Comparison of ENCODE assay signal across 21 cellular contexts in the genomic region with DNA sequence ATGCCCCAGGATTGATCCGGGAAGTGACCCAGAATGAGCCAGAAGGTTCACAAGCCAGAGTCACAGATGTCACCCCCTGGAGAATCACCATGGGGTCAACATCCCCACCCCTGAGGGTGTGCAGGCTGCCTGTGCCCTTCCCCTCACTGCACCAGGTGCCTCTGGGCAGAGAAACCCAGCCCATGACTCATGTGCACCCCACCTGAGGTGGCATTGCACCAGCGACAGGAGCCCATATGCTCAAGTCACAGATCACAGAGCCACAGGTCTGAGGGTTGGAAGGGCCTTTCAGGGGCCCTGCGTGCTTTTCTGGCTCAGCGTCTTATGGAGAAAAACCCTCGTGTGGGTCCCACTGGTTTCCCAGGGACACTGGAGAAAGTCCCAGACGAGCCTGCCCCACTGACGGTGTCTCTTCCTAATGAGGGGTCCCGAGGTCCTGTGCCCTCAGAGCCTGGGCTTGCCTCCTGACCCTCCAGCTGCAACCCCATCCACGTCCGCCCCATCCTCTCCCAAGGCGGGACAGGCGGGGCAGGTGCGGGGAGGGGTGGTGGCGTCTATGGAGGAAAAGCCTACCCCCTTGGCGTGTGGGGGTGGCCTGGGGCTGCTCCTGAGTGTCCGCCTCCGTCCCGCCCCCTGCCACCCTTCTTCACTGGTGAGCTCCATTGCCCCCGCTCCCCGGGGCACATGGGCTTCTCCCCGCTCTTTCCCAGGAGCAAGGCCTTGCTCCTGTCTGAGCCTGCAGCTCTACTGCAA. TPM values are rescaled to one million over a fixed set of nuclear protein-coding genes. Genes with fewer than 3 reads are reported as not detected.
A peak's percentile ranks its signal among the peaks of the same experiment; 100 is the strongest.
DNase-seq lines count a peak whose midpoint lies in the region; ATAC-seq and TF ChIP-seq lines count a peak whose summit lies in the region.
"Had no signal": no experiment of that assay in that cellular context is flagged by ENCODE, and none has a peak within 500 bp of the region (broad histone marks: within the 10 kb centered on the region; RNA-seq: fewer than 3 reads in every experiment).

No MANE protein-coding gene starts in this region.

- peaks cover 6% of the 10 kb centered on the region for H3K36me3 Mint-ChIP-seq in GM23338 (ENCODE audit: low read depth)

- no peaks in the 10 kb centered on the region for H3K9me3 Mint-ChIP-seq in GM23338
- H3K9me3 Mint-ChIP-seq: CD4-positive, CD25-positive, alpha-beta regulatory T cell; CD8-positive, alpha-beta memory T cell had no signal

- no peaks in the 10 kb centered on the region for H3K9me3 ChIP-seq in HEK293 (ENCODE audit: control insufficient read depth, insufficient read depth, low read depth, low read length)
- H3K9me3 ChIP-seq in MM.1S (replicated peaks; ENCODE audit: insufficient read depth, low read length), result no peaks in the 10 kb centered on the region
- H3K9me3 ChIP-seq: BE2C, HAP-1 had no signal

- no peaks in the 10 kb centered on the region for H3K36me3 ChIP-seq in GM23338 (ENCODE audit: insufficient read depth)
- H3K36me3 ChIP-seq in HEK293 (ENCODE audit: control insufficient read depth in 2 of 2, insufficient read depth in 1 of 2, low read length in 2 of 2), result peaks cover 0 to 11% of the 10 kb centered on the region in 2 experiments; a peak in 2 of 3 replicates
- H3K36me3 ChIP-seq in MM.1S (replicated peaks; ENCODE audit: insufficient read depth, low read length), result no peaks in the 10 kb centered on the region

- H3K4me1 ChIP-seq in GM23338 (ENCODE audit: insufficient read depth) (no peaks in the 10 kb centered on the region), HEK293 (ENCODE audit: control insufficient read depth, insufficient read depth, low read length) (no peaks in the 10 kb centered on the region), MM.1S (ENCODE audit: low read length) (no peaks in the 10 kb centered on the region)
- H3K4me1 ChIP-seq: BE2C, HAP-1 had no signal

- H2AFZ ChIP-seq in GM23338 (no peak overlapping the region), MM.1S (ENCODE audit: low read length) (no peak overlapping the region)

- peaks cover 5% of the 10 kb centered on the region; the same call in 1 of the 3 replicates for H3K4me1 Mint-ChIP-seq in GM23338
- H3K4me1 Mint-ChIP-seq: CD8-positive, alpha-beta memory T cell had no signal

- H3K4me2 ChIP-seq in GM23338 (no peak overlapping the region), MM.1S (ENCODE audit: low read depth, low read length) (no peak overlapping the region)

- no peak for DNase-seq in GM23338 (ENCODE audit: low spot score)
- no peak for DNase-seq in omental fat pad (ENCODE audit: low spot score)
- no peak for DNase-seq in stimulated activated CD4-positive, alpha-beta T cell treated with anti-CD3 and anti-CD28 coated beads, Interleukin-4, amount 100 ng/mL, for 24 hours
- no peak for DNase-seq in MM.1S
- DNase-seq in NCI-H2227 (lab: John Stamatoyannopoulos, UW; ENCODE audit: unreplicated experiment), result no peak
- DNase-seq: ACHN; BE2C; C1 segment of cervical spinal cord; CD4-positive, CD25-positive, alpha-beta regulatory T cell; CD8-positive, alpha-beta memory T cell; COR-L47; DMS 273 treated with DMSO at 0.1 percent for 48 hours; DMS53; GOT3; IMR-90 had no signal

- peak overlapping the region; percentile 47; the same call in 1 of the 2 replicates for H3K27ac Mint-ChIP-seq in GM23338
- H3K27ac Mint-ChIP-seq: CD4-positive, CD25-positive, alpha-beta regulatory T cell; CD8-positive, alpha-beta memory T cell had no signal

- H3K9ac ChIP-seq in MM.1S (ENCODE audit: low read length), result no peak overlapping the region

- POLR2A ChIA-PET in HEK293 (lab: Yijun Ruan, JAX), result no interaction called here

- H3K79me2 ChIP-seq in GM23338 (replicated peaks; ENCODE audit: insufficient read depth) (no peaks in the 10 kb centered on the region), MM.1S (ENCODE audit: low read length) (no peaks in the 10 kb centered on the region)

- H3F3A ChIP-seq in GM23338 (replicated peaks; ENCODE audit: low read depth) (no peaks in the 10 kb centered on the region), MM.1S (ENCODE audit: insufficient read depth, low read length) (no peaks in the 10 kb centered on the region)

- TF ChIP-seq CTCF in GM23338 (conservative IDR thresholded peaks at IDR 0.05; ENCODE audit: low read depth in 2 of 2), result no peak
- TF ChIP-seq CTCF in HEK293 (tag by site-specific recombination; IDR thresholded peaks at IDR 0.05), result no peak
- TF ChIP-seq CTCF in omental fat pad (IDR thresholded peaks at IDR 0.05), result no peak
- no peak for TF ChIP-seq CTCF in MM.1S (IDR thresholded peaks at IDR 0.05; ENCODE audit: low read length)

- no peak overlapping the region for H3K4me3 Mint-ChIP-seq in GM23338
- H3K4me3 Mint-ChIP-seq: CD4-positive, CD25-positive, alpha-beta regulatory T cell; CD8-positive, alpha-beta memory T cell had no signal

- CTCF ChIA-PET in HEK293 (lab: Yijun Ruan, JAX), result interaction anchor here (0.6 kb wide), 2 partner anchors 118 to 627 kb away, joined by 3 read pairs; no protein-coding TSS in a partner anchor

- H3K4me3 ChIP-seq in GM23338 (no peak overlapping the region), HEK293 (ENCODE audit: low read depth, low read length) (no peak overlapping the region), MM.1S (ENCODE audit: low read length) (no peak overlapping the region)
- H3K4me3 ChIP-seq: HAP-1, K562 had no signal

- no peak overlapping the region for H3K27ac ChIP-seq in GM23338 (ENCODE audit: low read depth)
- no peak overlapping the region for H3K27ac ChIP-seq in HEK293 (ENCODE audit: extremely low read depth, low read depth, low read length)
- no peak overlapping the region for H3K27ac ChIP-seq in MM.1S (ENCODE audit: low read length)
- H3K27ac ChIP-seq: HL-60 had no signal

- peaks cover 2% of the 10 kb centered on the region for H3K27me3 Mint-ChIP-seq in GM23338 (ENCODE audit: insufficient read depth, low read depth, poor library complexity)
- H3K27me3 Mint-ChIP-seq: CD4-positive, CD25-positive, alpha-beta regulatory T cell; CD8-positive, alpha-beta memory T cell had no signal

- H3K9me2 ChIP-seq in GM23338 (ENCODE audit: insufficient read depth) (no peaks in the 10 kb centered on the region), MM.1S (replicated peaks; ENCODE audit: insufficient read depth, low read length) (no peaks in the 10 kb centered on the region)

- no peaks in the 10 kb centered on the region for H3K27me3 ChIP-seq in GM23338 (ENCODE audit: insufficient read depth)
- H3K27me3 ChIP-seq in MM.1S (replicated peaks; ENCODE audit: insufficient read depth, low read length), result no peaks in the 10 kb centered on the region
- H3K27me3 ChIP-seq: BE2C had no signal

- ATAC-seq in GM23338 (no peak), esophagus mucosa (peak; percentile 7), omental fat pad (ENCODE audit: low FRiP score) (peak; percentile 24), HG03457 (IDR thresholded peaks at IDR 0.05; ENCODE audit: unreplicated experiment) (no peak)
- ATAC-seq: K562 had no signal

- no peaks in the 10 kb centered on the region for H4K20me1 ChIP-seq in GM23338 (replicated peaks; ENCODE audit: insufficient read depth)
- no peaks in the 10 kb centered on the region for H4K20me1 ChIP-seq in MM.1S (ENCODE audit: insufficient read depth, low read length)

TF ChIP-seq in GM23338, 12 proteins besides CTCF, POLR2A, EP300 and RAD21 (continues in another document):
- no peak for TF ChIP-seq ZNF331 (CRISPR knock-in tag; IDR thresholded peaks at IDR 0.05; ENCODE audit: low read depth)

TF ChIP-seq in HEK293, 187 proteins besides CTCF, POLR2A, EP300 and RAD21:
- no peak for TF ChIP-seq ZNF221 (tag by site-specific recombination; IDR thresholded peaks at IDR 0.05; ENCODE audit: borderline replicate concordance)
- TF ChIP-seq ZNF16 (tag by site-specific recombination; IDR thresholded peaks at IDR 0.05; ENCODE audit: low read depth), result no peak
- TF ChIP-seq BCL11B (tag by site-specific recombination; IDR thresholded peaks at IDR 0.05; ENCODE audit: low read depth), result no peak
- TF ChIP-seq, protein P1, sequence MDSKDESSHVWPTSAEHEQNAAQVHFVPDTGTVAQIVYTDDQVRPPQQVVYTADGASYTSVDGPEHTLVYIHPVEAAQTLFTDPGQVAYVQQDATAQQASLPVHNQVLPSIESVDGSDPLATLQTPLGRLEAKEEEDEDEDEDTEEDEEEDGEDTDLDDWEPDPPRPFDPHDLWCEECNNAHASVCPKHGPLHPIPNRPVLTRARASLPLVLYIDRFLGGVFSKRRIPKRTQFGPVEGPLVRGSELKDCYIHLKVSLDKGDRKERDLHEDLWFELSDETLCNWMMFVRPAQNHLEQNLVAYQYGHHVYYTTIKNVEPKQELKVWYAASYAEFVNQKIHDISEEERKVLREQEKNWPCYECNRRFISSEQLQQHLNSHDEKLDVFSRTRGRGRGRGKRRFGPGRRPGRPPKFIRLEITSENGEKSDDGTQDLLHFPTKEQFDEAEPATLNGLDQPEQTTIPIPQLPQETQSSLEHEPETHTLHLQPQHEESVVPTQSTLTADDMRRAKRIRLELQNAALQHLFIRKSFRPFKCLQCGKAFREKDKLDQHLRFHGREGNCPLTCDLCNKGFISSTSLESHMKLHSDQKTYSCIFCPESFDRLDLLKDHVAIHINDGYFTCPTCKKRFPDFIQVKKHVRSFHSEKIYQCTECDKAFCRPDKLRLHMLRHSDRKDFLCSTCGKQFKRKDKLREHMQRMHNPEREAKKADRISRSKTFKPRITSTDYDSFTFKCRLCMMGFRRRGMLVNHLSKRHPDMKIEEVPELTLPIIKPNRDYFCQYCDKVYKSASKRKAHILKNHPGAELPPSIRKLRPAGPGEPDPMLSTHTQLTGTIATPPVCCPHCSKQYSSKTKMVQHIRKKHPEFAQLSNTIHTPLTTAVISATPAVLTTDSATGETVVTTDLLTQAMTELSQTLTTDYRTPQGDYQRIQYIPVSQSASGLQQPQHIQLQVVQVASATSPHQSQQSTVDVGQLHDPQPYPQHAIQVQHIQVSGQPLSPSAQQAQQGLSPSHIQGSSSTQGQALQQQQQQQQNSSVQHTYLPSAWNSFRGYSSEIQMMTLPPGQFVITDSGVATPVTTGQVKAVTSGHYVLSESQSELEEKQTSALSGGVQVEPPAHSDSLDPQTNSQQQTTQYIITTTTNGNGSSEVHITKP (tag by site-specific recombination; IDR thresholded peaks at IDR 0.05), result no peak
- no peak for TF ChIP-seq ZNF121 (tag by site-specific recombination; IDR thresholded peaks at IDR 0.05)
- 0 out of 2 replicates have a peak, but pooled peaks have one; percentile 10 for TF ChIP-seq ZFHX2 (tag by site-specific recombination; conservative IDR thresholded peaks at IDR 0.05)
TF ChIP-seq in HEK293: peak in this region for 1.

RNA-seq across cellular contexts. Expression of a gene that starts 47.6 kb away (rescaled TPM):
- total RNA-seq in GM23338 (2014; rRNA removed; shearing (Covaris generic)), result 8.9 and 13.4 TPM in 2 replicates
- 5.3 and 6.0 TPM in 2 replicates for polyA plus RNA-seq in GM23338 (2016; fragmentation: Nextera tagmentation; extraction: Ambion mirVana)
- total RNA-seq in esophagus mucosa (16.8 TPM), omental fat pad (10 to 100 TPM; 22.7 to 59.3 (median 41.3) TPM)

Comparison
In these comparisons a context has a peak if more than half of its experiments do, and no peak if none do; other contexts are left out.
1. ATAC-seq: peak in esophagus mucosa (single experiment) and omental fat pad (single experiment); none in GM23338 (single experiment) and HG03457 (single experiment).